30 cellular contexts compared by ENCODE assay signal in the genomic region with DNA sequence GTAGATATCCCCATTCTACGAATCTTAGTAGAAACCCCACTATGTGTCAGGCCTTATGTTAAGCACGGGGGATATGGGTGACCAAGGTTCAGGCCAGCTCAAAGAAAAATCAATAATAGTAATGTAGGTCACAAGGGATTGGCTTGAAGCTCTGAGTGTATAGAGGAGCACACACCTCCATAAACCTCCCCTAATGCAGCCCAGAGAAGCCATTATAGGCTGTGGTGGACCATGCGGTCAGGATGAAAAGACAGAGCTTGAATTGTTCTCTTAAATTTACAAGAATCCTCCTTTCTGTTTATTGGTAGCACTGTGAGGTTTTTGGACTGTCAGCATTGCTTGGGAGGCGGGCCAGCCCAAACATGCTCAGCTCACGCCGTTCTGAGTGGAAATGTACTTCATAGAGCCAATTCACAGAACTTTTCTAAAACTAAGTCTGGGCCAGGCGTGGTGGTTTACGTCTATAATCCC. TPM values are rescaled to one million over a fixed set of nuclear protein-coding genes. Genes with fewer than 3 reads are reported as not detected.
DNase-seq lines count a peak whose midpoint lies in the region; ATAC-seq, FAIRE-seq and TF ChIP-seq lines count a peak whose summit lies in the region.
"Had no signal": no experiment of that assay in that cellular context is flagged by ENCODE, and none has a peak within 500 bp of the region (broad histone marks: within the 10 kb centered on the region; RNA-seq: fewer than 3 reads in every experiment).

No MANE protein-coding gene starts in this region.

- H3K4me2 ChIP-seq in astrocyte (ENCODE audit: low read length), result no peak overlapping the region

- H3K9me3 Mint-ChIP-seq in astrocyte (ENCODE audit: unreplicated experiment), result peaks cover 2% of the 10 kb centered on the region
- H3K9me3 Mint-ChIP-seq: activated CD4-positive, alpha-beta T cell treated with anti-CD3 and anti-CD28 coated beads, Interleukin-2, amount 10 ng/mL, durations not matched to agents 24 days and 14 days; activated T-cell treated with anti-CD3 and anti-CD28 coated beads, Interleukin-2, amount 50 U/mL, for 4 hours; CD4-positive, alpha-beta T cell; HFFc6; stimulated activated memory B cell treated with anti-CD40 and anti-IgM and Interleukin-4, amounts not matched to agents 10 μg/mL and 1 μg/mL and 100 μg/mL, for 72 hours; T-helper 2 cell treated with Interferon-gamma antibody and Interleukin-4, amounts not matched to agents 5 μg/mL and 100 μg/mL, for 36 hours had no signal

- H3K27ac Mint-ChIP-seq in astrocyte (ENCODE audit: unreplicated experiment), result peak overlapping the region; percentile 27
- H3K27ac Mint-ChIP-seq: activated CD4-positive, alpha-beta T cell treated with anti-CD3 and anti-CD28 coated beads, Interleukin-2, amount 10 ng/mL, durations not matched to agents 24 days and 14 days; CD4-positive, alpha-beta T cell; HFFc6; stimulated activated memory B cell treated with anti-CD40 and anti-IgM and Interleukin-4, amounts not matched to agents 10 μg/mL and 1 μg/mL and 100 μg/mL, for 72 hours; T-helper 2 cell treated with Interferon-gamma antibody and Interleukin-4, amounts not matched to agents 5 μg/mL and 100 μg/mL, for 36 hours had no signal

- intact Hi-C loops in testis (cut with DNase I; ENCODE audit: low total_unique reads), result no loop called here
- intact Hi-C loops in lower lobe of right lung (cut with DNase I), result no loop called here

- no peaks in the 10 kb centered on the region for H3K79me2 ChIP-seq in astrocyte (ENCODE audit: insufficient read depth, low read length)

- 62 to 64% methylated on average over 8 of the region's 8 CpGs for WGBS in testis, 2 donors

- FAIRE-seq in astrocyte (lab: Jason Lieb, UNC), result no peak

- H3K9ac ChIP-seq in astrocyte (ENCODE audit: low read length), result no peak overlapping the region
- H3K9ac ChIP-seq: GM23248 had no signal

- H4K20me1 ChIP-seq in astrocyte (ENCODE audit: insufficient read depth, low read length), result no peaks in the 10 kb centered on the region

- no peak for TF ChIP-seq POLR2A in testis (IDR thresholded peaks at IDR 0.05)

- TF ChIP-seq CTCF in LNCaP clone FGC (IDR thresholded peaks at IDR 0.05; ENCODE audit: control insufficient read depth, extremely low read depth, insufficient read depth) (no peak), astrocyte (IDR thresholded peaks at IDR 0.05; ENCODE audit: insufficient read depth, low read depth, low read length) (no peak), testis (IDR thresholded peaks at IDR 0.05) (no peak), lower lobe of right lung (IDR thresholded peaks at IDR 0.05) (no peak)

- H2AFZ ChIP-seq in astrocyte (ENCODE audit: low read depth, low read length), result no peak overlapping the region
- H2AFZ ChIP-seq: GM23248 had no signal

- DNase-seq in LNCaP clone FGC (ENCODE audit: low read depth) (peak; percentile 35), astrocyte (ENCODE audit: low read depth) (no peak), foreskin melanocyte (peak; percentile 55), testis (peak; percentile 64), NCI-H2107 treated with DMSO at 0.1 percent for 48 hours (lab: John Stamatoyannopoulos, UW; ENCODE audit: unreplicated experiment) (no peak), SK-N-DZ (ENCODE audit: low spot score) (no peak), lower lobe of right lung (no peak)
- DNase-seq: activated CD4-positive, alpha-beta T cell treated with anti-CD3 and anti-CD28 coated beads, Interleukin-2, amount 10 ng/mL, durations not matched to agents 24 days and 14 days; activated T-cell treated with anti-CD3 and anti-CD28 coated beads, Interleukin-2, amount 50 U/mL, for 4 hours; brain microvascular endothelial cell; CD4-positive, alpha-beta T cell; colonic mucosa; effector memory CD4-positive, alpha-beta T cell; GM23248; HFFc6; KG1; mesenchymal stem cell; MV-4-11; NCI-H1694; retina; spleen; stimulated activated CD4-positive, alpha-beta T cell treated with anti-CD3 and anti-CD28 coated beads, Interleukin-2, amount 100 ng/mL, for 48 hours had no signal

- no peak overlapping the region for H3K27ac ChIP-seq in astrocyte (ENCODE audit: low read depth, low read length)
- peak overlapping the region; percentile 2 to 42 for H3K27ac ChIP-seq in testis
- H3K27ac ChIP-seq in lower lobe of right lung, result no peak overlapping the region
- H3K27ac ChIP-seq: brain microvascular endothelial cell, colonic mucosa, GM23248, spleen had no signal

- no peak for ATAC-seq in lower lobe of right lung
- ATAC-seq: activated T-cell treated with anti-CD3 and anti-CD28 coated beads, Interleukin-2, amount 50 U/mL, for 4 hours; SK-N-SH treated with all-trans-retinoic acid at 6 μM for 48 hours; stimulated activated memory B cell treated with anti-CD40 and anti-IgM and Interleukin-4, amounts not matched to agents 10 μg/mL and 1 μg/mL and 100 μg/mL, for 72 hours had no signal

- no peaks in the 10 kb centered on the region for H3K36me3 Mint-ChIP-seq in astrocyte (ENCODE audit: low read depth, unreplicated experiment)
- H3K36me3 Mint-ChIP-seq: stimulated activated memory B cell treated with anti-CD40 and anti-IgM and Interleukin-4, amounts not matched to agents 10 μg/mL and 1 μg/mL and 100 μg/mL, for 72 hours had no signal

- H3K27me3 ChIP-seq in astrocyte (ENCODE audit: insufficient read depth, low read length), result peaks cover 7% of the 10 kb centered on the region
- no peaks in the 10 kb centered on the region for H3K27me3 ChIP-seq in testis
- no peaks in the 10 kb centered on the region for H3K27me3 ChIP-seq in lower lobe of right lung (ENCODE audit: low read depth)
- H3K27me3 ChIP-seq: brain microvascular endothelial cell, colonic mucosa had no signal

- H3K4me1 Mint-ChIP-seq in astrocyte (ENCODE audit: low read depth, unreplicated experiment), result peaks cover 31% of the 10 kb centered on the region
- H3K4me1 Mint-ChIP-seq: stimulated activated memory B cell treated with anti-CD40 and anti-IgM and Interleukin-4, amounts not matched to agents 10 μg/mL and 1 μg/mL and 100 μg/mL, for 72 hours had no signal

- no peak overlapping the region for H3K4me3 Mint-ChIP-seq in astrocyte (ENCODE audit: unreplicated experiment)
- H3K4me3 Mint-ChIP-seq: activated CD4-positive, alpha-beta T cell treated with anti-CD3 and anti-CD28 coated beads, Interleukin-2, amount 10 ng/mL, durations not matched to agents 24 days and 14 days; activated T-cell treated with anti-CD3 and anti-CD28 coated beads, Interleukin-2, amount 50 U/mL, for 4 hours; CD4-positive, alpha-beta T cell; HFFc6; stimulated activated memory B cell treated with anti-CD40 and anti-IgM and Interleukin-4, amounts not matched to agents 10 μg/mL and 1 μg/mL and 100 μg/mL, for 72 hours; T-helper 2 cell treated with Interferon-gamma antibody and Interleukin-4, amounts not matched to agents 5 μg/mL and 100 μg/mL, for 36 hours had no signal

- H3K9me3 ChIP-seq in astrocyte (ENCODE audit: insufficient read depth, low read depth, low read length) (no peaks in the 10 kb centered on the region), testis (no peaks in the 10 kb centered on the region), lower lobe of right lung (no peaks in the 10 kb centered on the region)
- H3K9me3 ChIP-seq: colonic mucosa, spleen had no signal

- H3K4me1 ChIP-seq in astrocyte (ENCODE audit: insufficient read depth, low read length) (peaks cover 33% of the 10 kb centered on the region), testis (peaks cover 12% of the 10 kb centered on the region), lower lobe of right lung (peaks cover 17% of the 10 kb centered on the region)

- peaks cover 9% of the 10 kb centered on the region for H3K27me3 Mint-ChIP-seq in astrocyte (ENCODE audit: low read depth, unreplicated experiment)

- H3K36me3 ChIP-seq in astrocyte (ENCODE audit: insufficient read depth, low read length), result no peaks in the 10 kb centered on the region
- no peaks in the 10 kb centered on the region for H3K36me3 ChIP-seq in testis (ENCODE audit: low read depth, missing control alignments)
- H3K36me3 ChIP-seq in lower lobe of right lung, result no peaks in the 10 kb centered on the region
- H3K36me3 ChIP-seq: brain microvascular endothelial cell, colonic mucosa, spleen had no signal

- H3K4me3 ChIP-seq in LNCaP clone FGC (ENCODE audit: low read depth, low read length) (no peak overlapping the region), astrocyte (ENCODE audit: insufficient read depth, low read depth, low read length) (no peak overlapping the region), testis (no peak overlapping the region), lower lobe of right lung (no peak overlapping the region)
- H3K4me3 ChIP-seq: colonic mucosa, GM23248, spleen had no signal

RNA-seq across cellular contexts. Expression of gene PDE6A, which starts 9.1 kb away (rescaled TPM):
- 0.14 and 0.17 TPM in 2 replicates for total RNA-seq in astrocyte
- total RNA-seq in testis, result 1 to 10 TPM; 3.2 to 4.6 TPM
- 2.9 TPM for polyA plus RNA-seq in testis (ENCODE audit: insufficient read depth, low read depth, low replicate concordance)
- not detected in 2 replicates for polyA plus RNA-seq in SK-N-DZ (2014; cell fraction: cytosol; rRNA removed)
- not detected in 2 replicates for polyA plus RNA-seq in SK-N-DZ (2014; cell fraction: nucleus; rRNA removed)
- not detected for total RNA-seq in lower lobe of right lung
- total RNA-seq: activated CD4-positive, alpha-beta T cell treated with anti-CD3 and anti-CD28 coated beads, Interleukin-2, amount 10 ng/mL, durations not matched to agents 24 days and 14 days; activated T-cell treated with anti-CD3 and anti-CD28 coated beads, Interleukin-2, amount 50 U/mL, for 4 hours; CD4-positive, alpha-beta T cell; G401; glomerular endothelial cell; GM23248; HFFc6; HT1080; spleen; temporal lobe had no signal
- polyA plus RNA-seq: fibroblast of lung, GM23248, spleen had no signal

RNA-seq across cellular contexts. Expression of gene SLC26A2, which starts 25.1 kb away (rescaled TPM):
- total RNA-seq in astrocyte (19.8 and 25.2 TPM in 2 replicates), testis (10 to 100 TPM; 13.5 to 16.3 TPM), lower lobe of right lung (14.7 TPM)
- polyA plus RNA-seq in testis (ENCODE audit: insufficient read depth, low read depth, low replicate concordance), result 7.4 TPM
- 9.1 and 9.6 TPM in 2 replicates for polyA plus RNA-seq in SK-N-DZ (2014; cell fraction: cytosol; rRNA removed)
- polyA plus RNA-seq in SK-N-DZ (2014; cell fraction: nucleus; rRNA removed), result 4.9 and 5.0 TPM in 2 replicates

Comparison
In these comparisons a context has a peak if more than half of its experiments do, and no peak if none do; other contexts are left out.
1. DNase-seq: peak in LNCaP clone FGC (single experiment), foreskin melanocyte (single experiment) and testis (single experiment); none in astrocyte (single experiment), NCI-H2107 treated with DMSO at 0.1 percent for 48 hours (single experiment), SK-N-DZ (single experiment) and lower lobe of right lung (single experiment).
2. H3K27ac ChIP-seq: peak in testis (2 of 2); none in astrocyte (single experiment) and lower lobe of right lung (single experiment).